Comparison of ENCODE assay signal across 9 cellular contexts in the genomic region with DNA sequence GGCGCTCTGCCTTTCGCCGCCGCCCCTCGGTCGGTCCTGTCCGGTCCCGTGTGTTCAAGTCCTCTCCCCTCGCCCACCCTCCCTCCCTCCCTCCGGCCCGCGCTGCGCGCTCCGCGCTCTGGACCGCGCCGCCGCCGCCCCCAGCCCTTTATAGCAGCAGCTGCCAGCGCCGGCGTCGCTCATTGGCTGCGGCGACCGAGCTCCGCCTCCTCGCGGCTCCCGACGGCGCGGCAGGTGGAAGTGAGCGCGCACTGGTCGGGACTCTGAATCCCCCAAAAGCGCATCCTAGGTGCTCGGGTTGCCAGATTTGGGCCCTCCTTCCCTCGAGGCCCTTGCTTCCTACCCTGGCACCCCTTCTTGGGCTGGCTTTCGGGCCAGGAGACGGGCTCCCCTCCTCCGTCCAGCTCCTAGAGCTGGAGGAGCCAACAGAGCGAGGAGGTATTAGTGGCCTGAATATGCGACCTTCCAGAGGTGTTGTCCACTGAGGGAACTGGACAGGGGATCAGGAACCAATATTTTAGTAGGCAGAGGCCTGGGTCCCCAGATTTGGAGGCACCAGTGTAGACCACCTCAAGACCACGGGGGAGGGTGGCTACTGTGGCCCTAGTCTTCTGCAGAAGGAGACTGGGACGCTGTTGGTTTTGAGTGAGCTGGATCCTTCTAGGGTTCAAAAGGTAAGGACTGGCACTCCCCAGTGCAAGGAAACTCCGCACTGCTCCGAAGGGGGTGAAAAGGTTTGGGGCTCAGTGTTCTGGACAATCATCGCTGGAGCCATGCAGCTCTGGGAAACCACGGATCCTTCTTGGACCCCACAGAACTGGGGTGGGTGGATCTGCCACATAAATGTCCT. TPM values are rescaled to one million over a fixed set of nuclear protein-coding genes. Genes with fewer than 3 reads are reported as not detected.
DNase-seq lines count a peak whose midpoint lies in the region; ATAC-seq and TF ChIP-seq lines count a peak whose summit lies in the region.
"Had no signal": no experiment of that assay in that cellular context is flagged by ENCODE, and none has a peak within 500 bp of the region (broad histone marks: within the 10 kb centered on the region; RNA-seq: fewer than 3 reads in every experiment).

A gene (minus strand): TSS at position 120 of the 850 bp plus-strand sequence. CDS start 438 bp downstream, outside the sequence.

- TF ChIP-seq CTCF in brain (conservative IDR thresholded peaks at IDR 0.05) (peak in 1 of 2 experiments; percentile 24), osteocyte (IDR thresholded peaks at IDR 0.05) (no peak)

- H3K4me3 Mint-ChIP-seq in brain = peak within 1 kb of the TSS; percentile 82 to 85 (median 83)
- H3K4me3 Mint-ChIP-seq in osteocyte (ENCODE audit: unreplicated experiment) = peak within 1 kb of the TSS; percentile 65

- ATAC-seq in GM21528 (IDR thresholded peaks at IDR 0.05; ENCODE audit: low FRiP score, unreplicated experiment) (no peak), GM21737 (IDR thresholded peaks at IDR 0.05; ENCODE audit: unreplicated experiment) (no peak)

- DNase-seq in ELF-1 (ENCODE audit: low read depth, low spot score) (peak; percentile 36), NCI-H1930 (lab: John Stamatoyannopoulos, UW) (peak; percentile 53 to 79), osteocyte (ENCODE audit: extremely low spot score, unreplicated experiment) (no peak), HCEC 1CT (no peak)

- H3K27me3 Mint-ChIP-seq in brain = peaks cover 9% of the 10 kb centered on the region
- peaks cover 30% of the 10 kb centered on the region for H3K27me3 Mint-ChIP-seq in osteocyte (ENCODE audit: unreplicated experiment)

- H3K9me3 Mint-ChIP-seq in brain (peaks cover 0 to 13% (median 0%) of the 10 kb centered on the region in 5 experiments), osteocyte (ENCODE audit: unreplicated experiment) (no peaks in the 10 kb centered on the region)

- H3K4me1 Mint-ChIP-seq in brain = peaks cover 36% of the 10 kb centered on the region
- peaks cover 16% of the 10 kb centered on the region for H3K4me1 Mint-ChIP-seq in osteocyte (ENCODE audit: unreplicated experiment)

- peak within 1 kb of the TSS in 4 of 5 experiments; percentile 67 to 95 (median 92) for H3K27ac Mint-ChIP-seq in brain
- no peak within 1 kb of the TSS for H3K27ac Mint-ChIP-seq in osteocyte (ENCODE audit: unreplicated experiment)

- H3K36me3 Mint-ChIP-seq in brain (peaks cover 36% of the 10 kb centered on the region), osteocyte (ENCODE audit: unreplicated experiment) (no peaks in the 10 kb centered on the region)

RNA-seq across cellular contexts. Expression of the gene that starts here (rescaled TPM):
- polyA plus RNA-seq in brain (ENCODE audit: insufficient read depth, low read depth, low replicate concordance) = 165 TPM
- not detected in 2 replicates for total RNA-seq in osteocyte
- total RNA-seq: epithelial cell of proximal tubule, LHCN-M2 had no signal

Comparison
In these comparisons a context has a peak if more than half of its experiments do, and no peak if none do; other contexts are left out.
1. DNase-seq: peak in ELF-1 (single experiment) and NCI-H1930 (2 of 2); none in osteocyte (single experiment) and HCEC 1CT (single experiment).